Comparison of ENCODE assay signal across 19 cellular contexts in genomic region chr6:123418101-123418500, GRCh38.
"Had no signal": no experiment of that assay in that cellular context is flagged by ENCODE, and none has a peak within 500 bp of the region (broad histone marks: within the 10 kb centered on the region; RNA-seq: fewer than 3 reads in every experiment).

No MANE protein-coding gene starts in this region.

- DNase-seq: activated CD4-positive, alpha-beta T cell treated with anti-CD3 and anti-CD28 coated beads for 1 hour; activated gamma-delta T cell; cerebellar nuclear complex; effector CD8-positive, alpha-beta T cell; nucleus accumbens; posterior cingulate gyrus; retina; stimulated activated CD4-positive, alpha-beta T cell treated with anti-CD3 and anti-CD28 coated beads, Interleukin-12 subunit alpha, Interleukin-12 subunit beta, amount 100 ng/mL, for 4 hours; stimulated activated CD4-positive, alpha-beta T cell treated with anti-CD3 and anti-CD28 coated beads, Interleukin-2, amount 100 ng/mL, for 24 hours; stimulated activated naive CD4-positive, alpha-beta T cell treated with Interleukin-2 at 50 U/mL for 16 hours; T-helper 2 cell; thyroid gland had no signal

- H3K27me3 Mint-ChIP-seq: activated naive CD4-positive, alpha-beta T cell treated with anti-CD3 and anti-CD28 coated beads, Interleukin-2, amount 50 U/mL, for 24 hours had no signal

- FAIRE-seq: urothelium cell line had no signal

- H3K4me3 Mint-ChIP-seq: activated naive CD4-positive, alpha-beta T cell treated with anti-CD3 and anti-CD28 coated beads, Interleukin-2, amount 50 U/mL, for 24 hours; nephron had no signal

- H3K27ac ChIP-seq: ascending aorta, breast epithelium, thyroid gland, VCaP had no signal

- H3K9me3 ChIP-seq: ascending aorta, breast epithelium, thyroid gland had no signal

- H3K27ac Mint-ChIP-seq: activated naive CD4-positive, alpha-beta T cell treated with anti-CD3 and anti-CD28 coated beads, Interleukin-2, amount 50 U/mL, for 24 hours had no signal

- H3K36me3 ChIP-seq: ascending aorta, breast epithelium, thyroid gland had no signal

- H3K4me3 ChIP-seq: ascending aorta, breast epithelium, lung, thyroid gland had no signal

- H3K27me3 ChIP-seq: ascending aorta, breast epithelium, thyroid gland had no signal

- H3K9me3 Mint-ChIP-seq: activated naive CD4-positive, alpha-beta T cell treated with anti-CD3 and anti-CD28 coated beads, Interleukin-2, amount 50 U/mL, for 24 hours; nephron had no signal

- H3K36me3 Mint-ChIP-seq: activated naive CD4-positive, alpha-beta T cell treated with anti-CD3 and anti-CD28 coated beads, Interleukin-2, amount 50 U/mL, for 24 hours had no signal

- H3K4me1 Mint-ChIP-seq: activated naive CD4-positive, alpha-beta T cell treated with anti-CD3 and anti-CD28 coated beads, Interleukin-2, amount 50 U/mL, for 24 hours had no signal

- H3K4me1 ChIP-seq: ascending aorta, breast epithelium, thyroid gland had no signal
